ENCODE assay signal across 33 cellular contexts in the genomic region with DNA sequence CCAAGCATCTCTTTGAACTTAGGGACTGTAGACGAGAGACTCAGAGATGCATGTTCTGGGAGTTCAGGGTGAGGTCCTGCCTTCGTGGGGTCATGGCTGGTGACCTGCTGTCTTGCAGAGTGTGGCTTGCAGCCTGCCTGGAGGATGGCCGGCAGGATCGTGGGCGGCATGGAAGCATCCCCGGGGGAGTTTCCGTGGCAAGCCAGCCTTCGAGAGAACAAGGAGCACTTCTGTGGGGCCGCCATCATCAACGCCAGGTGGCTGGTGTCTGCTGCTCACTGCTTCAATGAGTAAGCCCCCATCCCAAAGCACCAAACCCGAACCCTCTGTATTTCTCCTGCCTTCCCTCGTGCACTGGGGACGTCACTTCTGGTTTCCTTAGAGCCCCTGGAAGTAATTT. TPM values are rescaled to one million over a fixed set of nuclear protein-coding genes. Genes with fewer than 3 reads are reported as not detected.
"Had no signal": no experiment of that assay in that cellular context is flagged by ENCODE, and none has a peak within 500 bp of the region (broad histone marks: within the 10 kb centered on the region; RNA-seq: fewer than 3 reads in every experiment).

No MANE protein-coding gene starts in this region.

- H3K36me3 ChIP-seq: left ventricle myocardium inferior, pancreas, prostate gland, sigmoid colon, spleen, suprapubic skin, thoracic aorta, tibial artery, uterus had no signal

- H3K27me3 Mint-ChIP-seq: stimulated activated naive CD8-positive, alpha-beta T cell treated with anti-CD3 and anti-CD28 coated beads, Interleukin-15, Interleukin-2, amounts not matched to agents 100 ng/mL and 50 ng/mL, for 24 hours had no signal

- H3K27ac Mint-ChIP-seq: immature natural killer cell; naive thymus-derived CD4-positive, alpha-beta T cell; natural killer cell treated with Interleukin-12 subunit alpha and Interleukin-12 subunit beta and Interleukin-15 and Interleukin-18, amount 100 ng/mL, for 72 hours; stimulated activated effector memory CD8-positive, alpha-beta T cell treated with anti-CD3 and anti-CD28 coated beads, Interleukin-12 subunit alpha, Interleukin-12 subunit beta, amount 100 ng/mL, for 72 hours; stimulated activated naive CD8-positive, alpha-beta T cell treated with anti-CD3 and anti-CD28 coated beads, Interleukin-15, Interleukin-2, amounts not matched to agents 100 ng/mL and 50 ng/mL, for 24 hours had no signal

- H3K36me3 Mint-ChIP-seq: immature natural killer cell; naive thymus-derived CD4-positive, alpha-beta T cell; natural killer cell treated with Interleukin-12 subunit alpha and Interleukin-12 subunit beta and Interleukin-15 and Interleukin-18, amount 100 ng/mL, for 72 hours; stimulated activated effector memory CD8-positive, alpha-beta T cell treated with anti-CD3 and anti-CD28 coated beads, Interleukin-12 subunit alpha, Interleukin-12 subunit beta, amount 100 ng/mL, for 72 hours had no signal

- H3K9me3 ChIP-seq: mucosa of descending colon, pancreas, prostate gland, sigmoid colon, spleen, suprapubic skin, uterus had no signal

- ATAC-seq: left colon; mucosa of descending colon; naive thymus-derived CD4-positive, alpha-beta T cell; pancreas; right cardiac atrium; stimulated activated effector memory CD8-positive, alpha-beta T cell treated with anti-CD3 and anti-CD28 coated beads, Interleukin-12 subunit alpha, Interleukin-12 subunit beta, amount 100 ng/mL, for 72 hours had no signal

- H3K9me3 Mint-ChIP-seq: immature natural killer cell; natural killer cell treated with Interleukin-12 subunit alpha and Interleukin-12 subunit beta and Interleukin-15 and Interleukin-18, amount 100 ng/mL, for 72 hours; stimulated activated effector memory CD8-positive, alpha-beta T cell treated with anti-CD3 and anti-CD28 coated beads, Interleukin-12 subunit alpha, Interleukin-12 subunit beta, amount 100 ng/mL, for 72 hours; stimulated activated naive CD8-positive, alpha-beta T cell treated with anti-CD3 and anti-CD28 coated beads, Interleukin-15, Interleukin-2, amounts not matched to agents 100 ng/mL and 50 ng/mL, for 24 hours had no signal

- H3K4me1 ChIP-seq: left ventricle myocardium inferior, pancreas, prostate gland, sigmoid colon, spleen, suprapubic skin, tibial artery, uterus had no signal

- DNase-seq: hypothalamus; immature natural killer cell; kidney; left colon; left ventricle myocardium inferior; mesendoderm; midbrain; mucosa of descending colon; naive thymus-derived CD4-positive, alpha-beta T cell; nucleus accumbens; posterior cingulate gyrus; retina; sigmoid colon; small intestine; spleen; stimulated activated CD4-positive, alpha-beta T cell treated with anti-CD3 and anti-CD28 coated beads, Interleukin-4, amount 100 ng/mL, for 24 hours; stimulated activated naive CD4-positive, alpha-beta T cell; tibial artery; trophoblast cell; uterus had no signal

- H3K27ac ChIP-seq: left ventricle myocardium inferior, pancreas, prostate gland, sigmoid colon, spleen, suprapubic skin, thoracic aorta, tibial artery, uterus had no signal

- H3K4me1 Mint-ChIP-seq: immature natural killer cell; stimulated activated effector memory CD8-positive, alpha-beta T cell treated with anti-CD3 and anti-CD28 coated beads, Interleukin-12 subunit alpha, Interleukin-12 subunit beta, amount 100 ng/mL, for 72 hours had no signal

- H3K4me3 ChIP-seq: left ventricle myocardium inferior, lung, mucosa of descending colon, pancreas, prostate gland, sigmoid colon, spleen, suprapubic skin, thoracic aorta, tibial artery, uterus had no signal

- H3K27me3 ChIP-seq: pancreas, uterus had no signal

- H3K4me3 Mint-ChIP-seq: immature natural killer cell; naive thymus-derived CD4-positive, alpha-beta T cell; natural killer cell treated with Interleukin-12 subunit alpha and Interleukin-12 subunit beta and Interleukin-15 and Interleukin-18, amount 100 ng/mL, for 72 hours; stimulated activated effector memory CD8-positive, alpha-beta T cell treated with anti-CD3 and anti-CD28 coated beads, Interleukin-12 subunit alpha, Interleukin-12 subunit beta, amount 100 ng/mL, for 72 hours; stimulated activated naive CD8-positive, alpha-beta T cell treated with anti-CD3 and anti-CD28 coated beads, Interleukin-15, Interleukin-2, amounts not matched to agents 100 ng/mL and 50 ng/mL, for 24 hours had no signal

RNA-seq across cellular contexts. Expression of a gene that starts 45.2 kb away (rescaled TPM):
- total RNA-seq: kidney; left ventricle myocardium inferior; lower leg skin; myocyte; naive thymus-derived CD4-positive, alpha-beta T cell; natural killer cell treated with Interleukin-12 subunit alpha and Interleukin-12 subunit beta and Interleukin-15 and Interleukin-18, amount 100 ng/mL, for 72 hours; subcutaneous adipose tissue; suprapubic skin; ureter had no signal
